11 cellular contexts compared by ENCODE assay signal in the genomic region with DNA sequence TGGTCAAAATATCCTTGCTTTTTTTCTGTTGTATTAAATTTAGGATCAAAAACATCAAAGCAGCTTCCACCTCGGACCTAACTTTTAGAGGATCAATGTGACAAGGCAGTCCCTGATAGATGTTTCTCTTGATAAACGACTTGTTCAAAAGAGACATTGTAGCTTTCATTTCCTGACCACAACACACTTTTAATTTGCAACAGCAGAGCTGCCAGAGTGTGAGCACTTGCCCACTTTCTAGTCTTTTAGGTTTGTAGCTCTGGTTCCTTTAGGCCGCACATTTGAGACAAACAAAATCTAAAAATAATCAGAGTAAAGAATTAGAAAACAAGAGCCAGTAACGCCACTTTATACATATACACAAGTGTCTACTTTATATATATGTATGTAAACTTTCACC. TPM values are rescaled to one million over a fixed set of nuclear protein-coding genes. Genes with fewer than 3 reads are reported as not detected.
DNase-seq lines count a peak whose midpoint lies in the region; ATAC-seq and TF ChIP-seq lines count a peak whose summit lies in the region.
"Had no signal": no experiment of that assay in that cellular context is flagged by ENCODE, and none has a peak within 500 bp of the region (broad histone marks: within the 10 kb centered on the region; RNA-seq: fewer than 3 reads in every experiment).

No MANE protein-coding gene starts in this region.

- H3K4me3 ChIP-seq in MG63 (peak overlapping the region; percentile 66), breast epithelium (peak overlapping the region; percentile 23 to 69 (median 62)), lower lobe of right lung (peak overlapping the region; percentile 57), testis (peak overlapping the region; percentile 72 to 73), thyroid gland (replicated peaks in 1 of 3) (no peak overlapping the region)

- peaks cover 35 to 41% of the 10 kb centered on the region in 2 experiments for H3K4me1 Mint-ChIP-seq in H9

- H3K18ac ChIP-seq in H9 (ENCODE audit: insufficient read length, low read depth, low read length), result no peak overlapping the region

- H2BK120ac ChIP-seq in H9 (ENCODE audit: low read depth, low read length, poor library complexity, severe bottlenecking), result no peak overlapping the region

- H2BK15ac ChIP-seq in H9 (ENCODE audit: low read depth, low read length), result no peak overlapping the region

- H3K79me2 ChIP-seq in H9 (ENCODE audit: insufficient read depth, low read length), result peaks cover 5% of the 10 kb centered on the region; the same call in 1 of the 2 replicates

- no peak for TF ChIP-seq POLR2A in breast epithelium (IDR thresholded peaks at IDR 0.05)
- no peak for TF ChIP-seq POLR2A in testis (IDR thresholded peaks at IDR 0.05)
- no peak for TF ChIP-seq POLR2A in thyroid gland (IDR thresholded peaks at IDR 0.05)

- no peak for ATAC-seq in lower lobe of right lung
- ATAC-seq: stimulated activated memory B cell treated with anti-CD40 and anti-IgM and Interleukin-4, amounts not matched to agents 10 μg/mL and 1 μg/mL and 100 μg/mL, for 72 hours had no signal

- no peak for DNase-seq in MG63
- DNase-seq in breast epithelium (ENCODE audit: low spot score in 2 of 2), result no peak
- no peak for DNase-seq in lower lobe of right lung
- peak; percentile 34 for DNase-seq in testis
- no peak for DNase-seq in COLO668 (lab: John Stamatoyannopoulos, UW; ENCODE audit: unreplicated experiment)
- DNase-seq in stimulated activated CD4-positive, alpha-beta T cell treated with anti-CD3 and anti-CD28 coated beads, Interleukin-1b, Interleukin-23, amount 100 ng/mL, for 48 hours, result no peak
- no peak for DNase-seq in thyroid gland
- DNase-seq in H9, result no peak
- DNase-seq: activated naive CD4-positive, alpha-beta T cell treated with anti-CD3 and anti-CD28 coated beads, Interleukin-2, amount 50 U/mL, for 16 hours; KBM-7 had no signal

- no peaks in the 10 kb centered on the region for H4K20me1 ChIP-seq in H9 (ENCODE audit: control insufficient read depth, insufficient read depth, insufficient read length)

- H3K36me3 ChIP-seq in MG63, result no peaks in the 10 kb centered on the region
- H3K36me3 ChIP-seq in breast epithelium, result no peaks in the 10 kb centered on the region
- no peaks in the 10 kb centered on the region for H3K36me3 ChIP-seq in lower lobe of right lung
- no peaks in the 10 kb centered on the region for H3K36me3 ChIP-seq in testis (ENCODE audit: low read depth, missing control alignments)
- no peaks in the 10 kb centered on the region for H3K36me3 ChIP-seq in thyroid gland

- no peak overlapping the region for H3K14ac ChIP-seq in H9 (ENCODE audit: insufficient read depth, low read length)

- H2BK20ac ChIP-seq in H9 (ENCODE audit: low read depth, low read length, poor library complexity, severe bottlenecking), result no peak overlapping the region

- no peak overlapping the region for H3K4me2 ChIP-seq in H9 (ENCODE audit: insufficient read depth, insufficient read length, low read length)

- no peak overlapping the region for H3K4me3 Mint-ChIP-seq in H9
- H3K4me3 Mint-ChIP-seq: stimulated activated memory B cell treated with anti-CD40 and anti-IgM and Interleukin-4, amounts not matched to agents 10 μg/mL and 1 μg/mL and 100 μg/mL, for 72 hours had no signal

- peaks cover 6% of the 10 kb centered on the region for H3K23me2 ChIP-seq in H9 (ENCODE audit: insufficient read length, low read depth, low read length, poor library complexity, severe bottlenecking)

- no peaks in the 10 kb centered on the region for H3K27me3 ChIP-seq in MG63
- no peaks in the 10 kb centered on the region for H3K27me3 ChIP-seq in breast epithelium
- peaks cover 15% of the 10 kb centered on the region for H3K27me3 ChIP-seq in lower lobe of right lung (ENCODE audit: low read depth)
- no peaks in the 10 kb centered on the region for H3K27me3 ChIP-seq in testis
- H3K27me3 ChIP-seq in thyroid gland, result no peaks in the 10 kb centered on the region
- no peaks in the 10 kb centered on the region for H3K27me3 ChIP-seq in H9 (ENCODE audit: insufficient read depth, low read length)

- no peak overlapping the region for H2AFZ ChIP-seq in H9 (ENCODE audit: low read length)

- H4K8ac ChIP-seq in H9 (replicated peaks; ENCODE audit: insufficient read length, low read depth, low read length), result no peak overlapping the region

- H3K4me1 ChIP-seq in breast epithelium (peaks cover 0 to 4% of the 10 kb centered on the region in 2 donors), lower lobe of right lung (peaks cover 4% of the 10 kb centered on the region), testis (no peaks in the 10 kb centered on the region), thyroid gland (peaks cover 0 to 3% of the 10 kb centered on the region in 2 donors), H9 (ENCODE audit: insufficient read depth, low read length) (no peaks in the 10 kb centered on the region; the same call in 1 of the 2 replicates)

- H2AK5ac ChIP-seq in H9 (ENCODE audit: insufficient read length, low read length), result no peak overlapping the region

- no peak overlapping the region for H2BK12ac ChIP-seq in H9 (ENCODE audit: insufficient read length, low read depth, low read length)

- H2BK5ac ChIP-seq in H9 (ENCODE audit: insufficient read length, low read length), result no peak overlapping the region

- WGBS in testis, 2 donors, result 11 to 16% methylated on average over 4 of the region's 4 CpGs
- 63 to 70% methylated on average over 4 of the region's 4 CpGs for WGBS in thyroid gland, 2 donors
- no CpG with 5 or more reads among the region's 4 CpGs for WGBS in H9 (ENCODE audit: extremely low coverage, insufficient read length, low lambda C conversion rate)

- no peaks in the 10 kb centered on the region for H3K79me1 ChIP-seq in H9 (ENCODE audit: insufficient read depth, low read depth, low read length, poor library complexity, severe bottlenecking)

- H3K27me3 Mint-ChIP-seq in H9 (ENCODE audit: low read depth), result no peaks in the 10 kb centered on the region; the same call in 1 of the 2 replicates

- no peak overlapping the region for H4K91ac ChIP-seq in H9 (ENCODE audit: insufficient read length, low read depth, low read length)

- no peaks in the 10 kb centered on the region for H3K9me3 Mint-ChIP-seq in H9

- no peaks in the 10 kb centered on the region for H3K36me3 Mint-ChIP-seq in H9 (ENCODE audit: insufficient read depth in 1 of 3, low read depth in 3 of 3)

- H4K5ac ChIP-seq in H9 (ENCODE audit: insufficient read length, low read depth, low read length), result no peak overlapping the region

- H3K9me3 ChIP-seq in MG63 (no peaks in the 10 kb centered on the region), breast epithelium (no peaks in the 10 kb centered on the region), lower lobe of right lung (no peaks in the 10 kb centered on the region), testis (no peaks in the 10 kb centered on the region), thyroid gland (no peaks in the 10 kb centered on the region), H9 (ENCODE audit: control insufficient read depth, low read depth, low read length) (no peaks in the 10 kb centered on the region)

- H3K23ac ChIP-seq in H9 (ENCODE audit: insufficient read length, low read depth, low read length), result no peak overlapping the region

- H3K56ac ChIP-seq in H9 (ENCODE audit: insufficient read length, low read depth, low read length), result no peak overlapping the region

- H3K27ac Mint-ChIP-seq in H9, result peak overlapping the region in 1 of 3 experiments; percentile 86; a peak in 2 of 7 replicates
- H3K27ac Mint-ChIP-seq: stimulated activated memory B cell treated with anti-CD40 and anti-IgM and Interleukin-4, amounts not matched to agents 10 μg/mL and 1 μg/mL and 100 μg/mL, for 72 hours had no signal

- no peak for TF ChIP-seq CTCF in breast epithelium (IDR thresholded peaks at IDR 0.05)
- TF ChIP-seq CTCF in lower lobe of right lung (IDR thresholded peaks at IDR 0.05), result no peak
- TF ChIP-seq CTCF in testis (IDR thresholded peaks at IDR 0.05), result no peak
- no peak for TF ChIP-seq CTCF in thyroid gland (IDR thresholded peaks at IDR 0.05)
- TF ChIP-seq CTCF in H9 (conservative IDR thresholded peaks at IDR 0.05), result no peak

- no peak overlapping the region for H3K4ac ChIP-seq in H9 (ENCODE audit: low read depth, low read length)

- no peak overlapping the region for H3T11ph ChIP-seq in H9 (ENCODE audit: low read length)

- intact Hi-C loops in breast epithelium (cut with DNase I; ENCODE audit: low total_unique reads) (no loop called here), lower lobe of right lung (cut with DNase I) (no loop called here), testis (cut with DNase I; ENCODE audit: low total_unique reads) (no loop called here), thyroid gland (cut with DNase I) (no loop called here)

- H3K9ac ChIP-seq in H9 (ENCODE audit: extremely low read depth, insufficient read length, low read length), result no peak overlapping the region

- peak overlapping the region in 1 of 2 donors; percentile 10 for H3K27ac ChIP-seq in breast epithelium
- H3K27ac ChIP-seq in lower lobe of right lung, result peak overlapping the region; percentile 10
- H3K27ac ChIP-seq in testis, result peak overlapping the region; percentile 69 to 93
- peak overlapping the region in 1 of 3 donors; percentile 36 for H3K27ac ChIP-seq in thyroid gland
- H3K27ac ChIP-seq in H9 (ENCODE audit: insufficient read length, low read depth, low read length), result no peak overlapping the region

RNA-seq across cellular contexts. Expression of a gene that starts 3.1 kb away (rescaled TPM):
- 0.07 and 0.16 TPM in 2 replicates for total RNA-seq in MG63 (2014; rRNA removed; shearing (Covaris generic); ENCODE audit: low replicate concordance)
- total RNA-seq in breast epithelium (10 to 100 TPM in 1 of 3 donors, 1 to 10 TPM in 2; 2.6 to 13.9 (median 5.0) TPM), lower lobe of right lung (5.8 TPM), testis (1 to 10 TPM; 3.6 to 3.9 TPM), thyroid gland (1 to 10 TPM; 1.8 to 3.1 (median 2.8) TPM), H9 (2021) (12.9 and 14.6 TPM in 2 replicates)
- polyA plus RNA-seq in testis (ENCODE audit: insufficient read depth, low read depth, low replicate concordance), result 3.5 TPM

Comparison
In these comparisons a context has a peak if more than half of its experiments do, and no peak if none do; other contexts are left out.
1. H3K4me3 ChIP-seq: peak in MG63 (single experiment), breast epithelium (3 of 3), lower lobe of right lung (single experiment) and testis (2 of 2); none in thyroid gland (0 of 3).